In the genomic region with DNA sequence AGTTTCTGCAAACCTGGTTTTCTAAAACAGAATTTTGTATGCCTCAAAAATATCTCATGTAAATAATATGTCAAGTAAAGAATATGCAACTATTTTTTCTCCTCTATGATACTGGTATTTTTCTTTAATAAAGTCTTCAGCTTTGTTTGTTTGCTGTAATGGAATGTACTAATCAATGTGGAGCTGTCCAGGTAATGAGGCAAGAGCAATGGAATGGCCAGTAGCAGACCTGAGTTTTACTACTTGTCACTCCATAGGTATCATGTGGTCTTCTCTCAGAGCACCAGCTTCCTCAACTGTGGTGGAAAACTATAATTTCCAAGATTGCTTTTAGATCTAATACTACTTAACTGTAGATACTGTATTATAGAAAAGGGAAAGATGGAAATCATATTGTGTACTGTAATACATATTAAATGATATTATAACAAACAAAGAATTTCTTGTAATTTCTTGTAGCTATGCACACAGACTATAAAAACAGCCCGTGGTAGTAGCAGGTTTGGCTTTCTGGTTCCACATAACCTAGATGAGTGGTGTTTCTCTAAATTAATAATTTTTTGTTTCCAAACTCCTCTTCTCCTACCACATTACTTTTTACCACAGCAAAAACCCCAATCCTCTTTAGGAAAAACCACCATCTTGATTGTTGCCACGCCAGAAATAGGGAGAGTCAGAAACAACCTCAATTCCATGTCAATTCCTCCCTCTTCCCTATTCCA, we compare ENCODE assay signal across 1 cellular context.
TF ChIP-seq lines count a peak whose summit lies in the region.

No MANE protein-coding gene starts in this region.

TF ChIP-seq in GM23338, 12 proteins besides CTCF, POLR2A, EP300 and RAD21 (continued from another document):
- TF ChIP-seq, protein P1, sequence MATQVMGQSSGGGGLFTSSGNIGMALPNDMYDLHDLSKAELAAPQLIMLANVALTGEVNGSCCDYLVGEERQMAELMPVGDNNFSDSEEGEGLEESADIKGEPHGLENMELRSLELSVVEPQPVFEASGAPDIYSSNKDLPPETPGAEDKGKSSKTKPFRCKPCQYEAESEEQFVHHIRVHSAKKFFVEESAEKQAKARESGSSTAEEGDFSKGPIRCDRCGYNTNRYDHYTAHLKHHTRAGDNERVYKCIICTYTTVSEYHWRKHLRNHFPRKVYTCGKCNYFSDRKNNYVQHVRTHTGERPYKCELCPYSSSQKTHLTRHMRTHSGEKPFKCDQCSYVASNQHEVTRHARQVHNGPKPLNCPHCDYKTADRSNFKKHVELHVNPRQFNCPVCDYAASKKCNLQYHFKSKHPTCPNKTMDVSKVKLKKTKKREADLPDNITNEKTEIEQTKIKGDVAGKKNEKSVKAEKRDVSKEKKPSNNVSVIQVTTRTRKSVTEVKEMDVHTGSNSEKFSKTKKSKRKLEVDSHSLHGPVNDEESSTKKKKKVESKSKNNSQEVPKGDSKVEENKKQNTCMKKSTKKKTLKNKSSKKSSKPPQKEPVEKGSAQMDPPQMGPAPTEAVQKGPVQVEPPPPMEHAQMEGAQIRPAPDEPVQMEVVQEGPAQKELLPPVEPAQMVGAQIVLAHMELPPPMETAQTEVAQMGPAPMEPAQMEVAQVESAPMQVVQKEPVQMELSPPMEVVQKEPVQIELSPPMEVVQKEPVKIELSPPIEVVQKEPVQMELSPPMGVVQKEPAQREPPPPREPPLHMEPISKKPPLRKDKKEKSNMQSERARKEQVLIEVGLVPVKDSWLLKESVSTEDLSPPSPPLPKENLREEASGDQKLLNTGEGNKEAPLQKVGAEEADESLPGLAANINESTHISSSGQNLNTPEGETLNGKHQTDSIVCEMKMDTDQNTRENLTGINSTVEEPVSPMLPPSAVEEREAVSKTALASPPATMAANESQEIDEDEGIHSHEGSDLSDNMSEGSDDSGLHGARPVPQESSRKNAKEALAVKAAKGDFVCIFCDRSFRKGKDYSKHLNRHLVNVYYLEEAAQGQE (IDR thresholded peaks at IDR 0.05; ENCODE audit: unreplicated experiment), result no peak
- TF ChIP-seq EZH2 (IDR thresholded peaks at IDR 0.05; ENCODE audit: low read depth, unreplicated experiment), result no peak
